ENCODE assay signal across 19 cellular contexts in genomic region chr2:146240376-146240775, GRCh38.
DNase-seq lines count a peak whose midpoint lies in the region; ATAC-seq, FAIRE-seq and TF ChIP-seq lines count a peak whose summit lies in the region.
"Had no signal": no experiment of that assay in that cellular context is flagged by ENCODE, and none has a peak within 500 bp of the region (broad histone marks: within the 10 kb centered on the region; RNA-seq: fewer than 3 reads in every experiment).

No MANE protein-coding gene starts in this region.

- H3K27ac Mint-ChIP-seq in effector memory CD8-positive, alpha-beta T cell, result no peak overlapping the region
- H3K27ac Mint-ChIP-seq: B cell; CD4-positive, alpha-beta T cell had no signal

- H3K36me3 ChIP-seq in ACC112 (ENCODE audit: insufficient read depth, low read length) (no peaks in the 10 kb centered on the region), bronchial epithelial cell (ENCODE audit: control insufficient read depth, insufficient read depth, low read length) (no peaks in the 10 kb centered on the region), mesendoderm (ENCODE audit: control insufficient read depth, insufficient read depth, low read length) (no peaks in the 10 kb centered on the region)
- H3K36me3 ChIP-seq: Peyer's patch had no signal

- no CpG with 5 or more reads among the region's 2 CpGs for WGBS in mesendoderm (ENCODE audit: extremely low coverage, insufficient coverage, low lambda C conversion rate)

- no peak for TF ChIP-seq CTCF in bronchial epithelial cell (IDR thresholded peaks at IDR 0.05; ENCODE audit: insufficient read depth, low read length, severe bottlenecking)

- no peak overlapping the region for H3K9ac ChIP-seq in mesendoderm (ENCODE audit: low read length)

- H2BK15ac ChIP-seq in mesendoderm (replicated peaks; ENCODE audit: low read depth), result no peak overlapping the region

- H3K36me3 Mint-ChIP-seq in effector memory CD8-positive, alpha-beta T cell (ENCODE audit: insufficient read depth), result no peaks in the 10 kb centered on the region

- H4K5ac ChIP-seq in mesendoderm (ENCODE audit: low read length), result no peak overlapping the region

- no peak overlapping the region for H3K23ac ChIP-seq in mesendoderm (ENCODE audit: low read length)

- no peak overlapping the region for H2AFZ ChIP-seq in ACC112 (ENCODE audit: low read length, unreplicated experiment)

- no peaks in the 10 kb centered on the region for H3K79me2 ChIP-seq in ACC112 (ENCODE audit: control insufficient read depth, insufficient read depth, low read length, unreplicated experiment)
- no peaks in the 10 kb centered on the region for H3K79me2 ChIP-seq in mesendoderm (ENCODE audit: control insufficient read depth, insufficient read depth, low read length)

- DNase-seq in ELF-1 (ENCODE audit: low read depth, low spot score) (peak; percentile 2), bronchial epithelial cell (ENCODE audit: low read depth) (peak; percentile 6), mesendoderm (peak; percentile 79), SIG-M5 (lab: John Stamatoyannopoulos, UW) (no peak), left lobe of liver (ENCODE audit: low spot score) (no peak)
- no peak for DNase-seq in stimulated activated CD8-positive, alpha-beta memory T cell treated with anti-CD3 and anti-CD28 coated beads, Interleukin-4, amount 100 ng/mL, for 48 hours
- no peak for DNase-seq in effector memory CD8-positive, alpha-beta T cell
- DNase-seq: CD4-positive, alpha-beta T cell; DND-41; GOT3; NCI-H146; NCI-H345; NCI-H82; Peyer's patch; Right ventricle myocardium superior had no signal

- H3K56ac ChIP-seq in mesendoderm (ENCODE audit: low read length), result no peak overlapping the region

- no peaks in the 10 kb centered on the region for H3K4me1 Mint-ChIP-seq in effector memory CD8-positive, alpha-beta T cell (ENCODE audit: low read depth in 2 of 2)
- H3K4me1 Mint-ChIP-seq: B cell had no signal

- H3K4me3 ChIP-seq in ACC112 (ENCODE audit: low read depth, low read length), result no peak overlapping the region
- no peak overlapping the region for H3K4me3 ChIP-seq in bronchial epithelial cell (ENCODE audit: low read depth, low read length)
- no peak overlapping the region for H3K4me3 ChIP-seq in mesendoderm (ENCODE audit: low read length)
- H3K4me3 ChIP-seq: A549, Peyer's patch had no signal

- no peak overlapping the region for H3K4ac ChIP-seq in mesendoderm (ENCODE audit: low read depth, low read length)

- no peak overlapping the region for H3K18ac ChIP-seq in mesendoderm (ENCODE audit: low read length)

- H4K8ac ChIP-seq in mesendoderm (ENCODE audit: low read depth, low read length), result no peak overlapping the region

- H3K27me3 Mint-ChIP-seq in effector memory CD8-positive, alpha-beta T cell, result no peaks in the 10 kb centered on the region
- H3K27me3 Mint-ChIP-seq: B cell; CD4-positive, alpha-beta T cell had no signal

- H2BK5ac ChIP-seq in mesendoderm (ENCODE audit: low read length), result no peak overlapping the region

- no peak for ATAC-seq in effector memory CD8-positive, alpha-beta T cell (replicated peaks)
- no peak for ATAC-seq in left lobe of liver
- ATAC-seq: A549 had no signal

- no peak overlapping the region for H2BK120ac ChIP-seq in mesendoderm (ENCODE audit: low read depth, low read length)

- H3K4me3 Mint-ChIP-seq in effector memory CD8-positive, alpha-beta T cell, result no peak overlapping the region
- H3K4me3 Mint-ChIP-seq: B cell; CD4-positive, alpha-beta T cell had no signal

- H3K27ac ChIP-seq in ACC112 (ENCODE audit: low read depth, low read length) (peak overlapping the region; percentile 90), mesendoderm (ENCODE audit: low read depth, low read length) (no peak overlapping the region)
- H3K27ac ChIP-seq: A549, Peyer's patch had no signal

- H3K4me1 ChIP-seq in ACC112 (ENCODE audit: control insufficient read depth, insufficient read depth, low read length, unreplicated experiment), result peaks cover 25% of the 10 kb centered on the region
- no peaks in the 10 kb centered on the region for H3K4me1 ChIP-seq in mesendoderm (ENCODE audit: control insufficient read depth, low read depth, low read length)
- H3K4me1 ChIP-seq: A549, Peyer's patch had no signal

- no peak for FAIRE-seq in bronchial epithelial cell (lab: Jason Lieb, UNC)
- FAIRE-seq: A549, HTR-8/SVneo had no signal

- peaks cover 1 to 14% of the 10 kb centered on the region in 2 donors for H3K9me3 Mint-ChIP-seq in effector memory CD8-positive, alpha-beta T cell
- H3K9me3 Mint-ChIP-seq: CD4-positive, alpha-beta T cell had no signal

- H3K4me2 ChIP-seq in mesendoderm (ENCODE audit: low read length), result no peak overlapping the region
- H3K4me2 ChIP-seq: A549 had no signal

- H2AK5ac ChIP-seq in mesendoderm (ENCODE audit: low read length), result no peak overlapping the region

- no peaks in the 10 kb centered on the region for H3K27me3 ChIP-seq in ACC112 (ENCODE audit: insufficient read depth, low read length)
- no peaks in the 10 kb centered on the region for H3K27me3 ChIP-seq in bronchial epithelial cell (ENCODE audit: control insufficient read depth, insufficient read depth, low read length)
- no peaks in the 10 kb centered on the region for H3K27me3 ChIP-seq in mesendoderm (ENCODE audit: insufficient read depth, low read length, poor library complexity)
- H3K27me3 ChIP-seq: Peyer's patch had no signal

- H3K79me1 ChIP-seq in mesendoderm (ENCODE audit: low read length), result no peaks in the 10 kb centered on the region

Comparison
In these comparisons a context has a peak if more than half of its experiments do, and no peak if none do; other contexts are left out.
1. DNase-seq: peak in ELF-1 (single experiment), bronchial epithelial cell (single experiment) and mesendoderm (single experiment); none in SIG-M5 (single experiment), stimulated activated CD8-positive, alpha-beta memory T cell treated with anti-CD3 and anti-CD28 coated beads, Interleukin-4, amount 100 ng/mL, for 48 hours (single experiment), effector memory CD8-positive, alpha-beta T cell (0 of 3) and left lobe of liver (single experiment).